Comparison of ENCODE assay signal across 8 cellular contexts in the genomic region with DNA sequence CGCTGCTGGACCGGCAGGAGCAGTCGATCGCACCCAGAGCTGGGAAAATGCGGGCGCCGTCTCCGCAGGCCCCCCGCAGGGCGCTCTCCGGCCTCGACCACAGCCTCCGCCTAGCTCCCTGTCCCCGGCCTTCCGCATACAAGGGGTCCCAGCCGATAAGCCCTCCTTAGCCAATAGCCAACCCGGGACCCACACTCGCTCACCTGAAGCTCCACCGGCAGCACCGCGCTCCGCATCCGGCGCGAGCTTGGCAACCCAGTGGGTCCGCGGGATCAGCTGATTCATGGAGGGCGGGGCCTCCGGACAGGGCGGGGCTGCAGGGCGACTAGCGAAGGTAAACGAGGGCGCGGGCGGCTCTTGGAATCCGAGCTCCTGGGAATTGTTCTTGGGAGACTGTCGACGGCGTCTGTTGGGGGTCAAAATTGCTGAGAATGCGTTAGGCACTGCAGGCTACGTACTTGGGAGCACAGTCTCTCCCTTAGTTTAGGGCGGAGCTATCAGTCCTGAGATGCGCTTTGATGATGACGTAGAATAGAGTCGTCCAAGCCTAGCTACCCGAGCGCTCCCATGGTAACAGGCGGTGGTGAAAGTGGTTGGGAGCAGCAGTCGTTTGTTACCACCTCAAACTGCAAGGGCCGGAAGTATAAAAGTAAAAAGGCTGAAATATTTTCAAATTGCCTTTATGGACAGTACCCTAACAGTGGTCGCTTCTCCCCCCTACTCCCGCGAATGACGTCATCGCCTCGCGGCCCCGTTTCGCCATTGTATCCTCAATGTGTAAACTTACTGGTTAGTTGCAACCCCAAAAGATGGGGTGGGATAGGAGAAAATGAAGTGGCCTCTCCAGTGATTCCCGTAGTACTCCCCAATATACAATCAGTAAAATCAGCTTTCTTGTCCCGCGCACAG. TPM values are rescaled to one million over a fixed set of nuclear protein-coding genes. Genes with fewer than 3 reads are reported as not detected.
A peak's percentile ranks its signal among the peaks of the same experiment; 100 is the strongest.
DNase-seq lines count a peak whose midpoint lies in the region; FAIRE-seq and TF ChIP-seq lines count a peak whose summit lies in the region.

A gene (minus strand): TSS at position 260 of the 909 bp plus-strand sequence. CDS start 12,048 bp downstream, outside the sequence.

- H3K9me3 Mint-ChIP-seq in nephron: no peaks in the 10 kb centered on the region
- no peaks in the 10 kb centered on the region for H3K9me3 Mint-ChIP-seq in stimulated activated naive CD8-positive, alpha-beta T cell treated with anti-CD3 and anti-CD28 coated beads, Interleukin-15, Interleukin-2, amounts not matched to agents 100 ng/mL and 50 ng/mL, for 24 hours

- peaks cover 34% of the 10 kb centered on the region for H3K4me1 ChIP-seq in Loucy (ENCODE audit: insufficient read depth, low read length, poor library complexity, severe bottlenecking)

- H2AFZ ChIP-seq in Loucy (ENCODE audit: low read length): peak within 1 kb of the TSS; percentile 93

- H3K27me3 Mint-ChIP-seq in nephron (ENCODE audit: low read depth): no peaks in the 10 kb centered on the region
- peaks cover 7% of the 10 kb centered on the region for H3K27me3 Mint-ChIP-seq in stimulated activated naive CD8-positive, alpha-beta T cell treated with anti-CD3 and anti-CD28 coated beads, Interleukin-15, Interleukin-2, amounts not matched to agents 100 ng/mL and 50 ng/mL, for 24 hours

- no peaks in the 10 kb centered on the region for H3K36me3 ChIP-seq in Loucy (ENCODE audit: insufficient read depth, low read length)

- peaks cover 27% of the 10 kb centered on the region; the same call in 1 of the 2 replicates for H3K79me2 ChIP-seq in Loucy (ENCODE audit: insufficient read depth, low read length)

- no peaks in the 10 kb centered on the region for H4K20me1 ChIP-seq in Loucy (ENCODE audit: insufficient read depth, low read length, poor library complexity, severe bottlenecking)

- H3K4me2 ChIP-seq in Loucy (ENCODE audit: low read depth, low read length, poor library complexity, severe bottlenecking): peak within 1 kb of the TSS; percentile 75

- peak; percentile 98 for FAIRE-seq in H54 (lab: Jason Lieb, UNC)

- H3K36me3 Mint-ChIP-seq in nephron (ENCODE audit: low read depth): no peaks in the 10 kb centered on the region
- no peaks in the 10 kb centered on the region for H3K36me3 Mint-ChIP-seq in stimulated activated naive CD8-positive, alpha-beta T cell treated with anti-CD3 and anti-CD28 coated beads, Interleukin-15, Interleukin-2, amounts not matched to agents 100 ng/mL and 50 ng/mL, for 24 hours (ENCODE audit: low read depth)

- DNase-seq in EL (peak; percentile 100), H54 (ENCODE audit: insufficient read length, low spot score) (peak; percentile 74), fibroblast of the aortic adventitia (ENCODE audit: low read depth) (peak; percentile 100)
- peak; percentile 91 for DNase-seq in activated effector memory CD4-positive, alpha-beta T cell treated with Interleukin-2 at 50 U/mL for 16 hours

- peaks cover 29% of the 10 kb centered on the region for H3K4me1 Mint-ChIP-seq in nephron
- peaks cover 29% of the 10 kb centered on the region for H3K4me1 Mint-ChIP-seq in stimulated activated naive CD8-positive, alpha-beta T cell treated with anti-CD3 and anti-CD28 coated beads, Interleukin-15, Interleukin-2, amounts not matched to agents 100 ng/mL and 50 ng/mL, for 24 hours (ENCODE audit: low read depth)

- no peaks in the 10 kb centered on the region for H3K9me2 ChIP-seq in Loucy (replicated peaks; ENCODE audit: low read depth, low read length)

- H3K4me3 ChIP-seq in Loucy (ENCODE audit: low read length, poor library complexity, severe bottlenecking) (peak within 1 kb of the TSS; percentile 88), fibroblast of the aortic adventitia (ENCODE audit: low read depth, low read length) (peak within 1 kb of the TSS; percentile 94)

- no peaks in the 10 kb centered on the region for H3K27me3 ChIP-seq in Loucy (ENCODE audit: insufficient read depth, low read length, poor library complexity, severe bottlenecking)

- peak within 1 kb of the TSS; percentile 80 to 93 (median 91) for H3K27ac Mint-ChIP-seq in nephron
- peak within 1 kb of the TSS; percentile 88 for H3K27ac Mint-ChIP-seq in stimulated activated naive CD8-positive, alpha-beta T cell treated with anti-CD3 and anti-CD28 coated beads, Interleukin-15, Interleukin-2, amounts not matched to agents 100 ng/mL and 50 ng/mL, for 24 hours

- H3K4me3 Mint-ChIP-seq in nephron: peak within 1 kb of the TSS; percentile 88 to 94 (median 89)
- peak within 1 kb of the TSS; percentile 97 for H3K4me3 Mint-ChIP-seq in stimulated activated naive CD8-positive, alpha-beta T cell treated with anti-CD3 and anti-CD28 coated beads, Interleukin-15, Interleukin-2, amounts not matched to agents 100 ng/mL and 50 ng/mL, for 24 hours

- no peaks in the 10 kb centered on the region for H3K9me3 ChIP-seq in Loucy (ENCODE audit: insufficient read depth, low read depth, low read length)

- H3K9ac ChIP-seq in Loucy (ENCODE audit: low read depth, low read length, poor library complexity, severe bottlenecking): peak within 1 kb of the TSS; percentile 77

- no peaks in the 10 kb centered on the region for H3F3A ChIP-seq in Loucy (ENCODE audit: low read depth)

- TF ChIP-seq POLR2A in H54 (IDR thresholded peaks at IDR 0.05; ENCODE audit: low read depth, low read length) (peak; percentile 91), Raji (IDR thresholded peaks at IDR 0.05; ENCODE audit: insufficient read depth, low read depth, low read length) (peak; percentile 53)

- TF ChIP-seq CTCF in Loucy (conservative IDR thresholded peaks at IDR 0.05; ENCODE audit: low read length) (no peak), fibroblast of the aortic adventitia (IDR thresholded peaks at IDR 0.05; ENCODE audit: insufficient read depth, low read length) (no peak), nephron (IDR thresholded peaks at IDR 0.05; ENCODE audit: unreplicated experiment in 3 of 3) (no peak)

RNA-seq across cellular contexts. Expression of the gene that starts here (rescaled TPM):
- total RNA-seq in fibroblast of the aortic adventitia (ENCODE audit: low replicate concordance): 27.4 and 98.4 TPM in 2 replicates

Comparison
In these comparisons a context has a peak if more than half of its experiments do, and no peak if none do; other contexts are left out.
1. Peak in every context shown above with its lines: DNase-seq and H3K4me3 ChIP-seq.